ENCODE assay signal across 8 cellular contexts in the genomic region with DNA sequence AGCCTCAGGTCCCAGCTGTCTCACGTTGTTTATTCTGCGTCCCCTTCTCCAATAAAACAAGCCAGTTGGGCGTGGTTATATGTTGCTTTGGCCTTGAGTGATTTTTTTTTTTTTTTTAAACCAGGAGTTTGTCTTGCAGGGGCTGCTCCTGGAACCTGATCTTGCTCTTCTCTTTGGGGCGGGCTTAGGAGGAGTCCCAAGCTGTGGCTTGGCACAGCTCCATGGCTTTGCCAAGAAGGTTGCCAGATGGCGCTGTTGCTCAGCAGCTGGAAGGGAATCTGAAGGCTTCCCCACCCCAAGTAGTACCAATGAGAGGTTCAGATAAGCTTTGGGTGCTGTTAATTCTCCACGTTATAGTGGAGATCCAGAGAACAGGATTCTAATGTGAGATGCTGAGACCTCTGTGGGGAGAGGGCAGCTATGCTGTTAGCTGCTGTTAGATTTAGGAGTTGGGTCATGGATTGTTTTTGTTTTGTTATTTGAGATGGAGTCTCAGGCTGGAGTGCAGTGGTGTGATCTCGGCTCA. TPM values are rescaled to one million over a fixed set of nuclear protein-coding genes. Genes with fewer than 3 reads are reported as not detected.
DNase-seq lines count a peak whose midpoint lies in the region; ATAC-seq and TF ChIP-seq lines count a peak whose summit lies in the region.

No MANE protein-coding gene starts in this region.

- no peak overlapping the region for H3K27ac ChIP-seq in aorta (ENCODE audit: low read depth in 1 of 2, low read length in 2 of 2)

- intact Hi-C loops in posterior cingulate gyrus (cut with DNase I): no loop called here
- intact Hi-C loops in aorta (cut with DNase I): loop anchor here (2.0 to 5.0 kb wide), 2 partner anchors 96 to 98 kb away; partner anchors contain the start of gene CATSPERZ (in 2 of the 2)

- no peak for TF ChIP-seq CTCF in glutamatergic neuron (IDR thresholded peaks at IDR 0.05; ENCODE audit: partially characterized antibody, unreplicated experiment)

- H3K36me3 Mint-ChIP-seq in activated naive CD4-positive, alpha-beta T cell treated with anti-CD3 and anti-CD28 coated beads, Interleukin-2, amount 50 U/mL, for 72 hours: peaks cover 49 to 52% of the 10 kb centered on the region in 2 donors
- no peaks in the 10 kb centered on the region for H3K36me3 Mint-ChIP-seq in glutamatergic neuron (ENCODE audit: unreplicated experiment)

- no peak overlapping the region for H3K4me3 ChIP-seq in aorta (ENCODE audit: low read length in 2 of 2)

- peaks cover 5% of the 10 kb centered on the region for H3K27me3 Mint-ChIP-seq in glutamatergic neuron (ENCODE audit: unreplicated experiment)

- H3K4me1 ChIP-seq in aorta (ENCODE audit: control insufficient read depth in 1 of 2, insufficient read depth in 2 of 2, low read length in 2 of 2): no peaks in the 10 kb centered on the region

- H3K27ac Mint-ChIP-seq in activated naive CD4-positive, alpha-beta T cell treated with anti-CD3 and anti-CD28 coated beads, Interleukin-2, amount 50 U/mL, for 72 hours: peak overlapping the region; percentile 69 to 92
- peak overlapping the region; percentile 80 for H3K27ac Mint-ChIP-seq in glutamatergic neuron (ENCODE audit: unreplicated experiment)

- in situ Hi-C loops in G401 (cut with HindIII; ENCODE audit: low sequenced_read_pairs): loop anchor here (10.0 kb wide), 1 partner anchor 70 kb away; no protein-coding TSS in a partner anchor

- WGBS in aorta, 2 donors: 35 to 37% methylated on average over 7 of the region's 7 CpGs

- no peaks in the 10 kb centered on the region for H3K27me3 ChIP-seq in aorta (ENCODE audit: control insufficient read depth in 1 of 2, insufficient read depth in 2 of 2, low read length in 1 of 2)

- peak overlapping the region; percentile 28 for H3K4me3 Mint-ChIP-seq in glutamatergic neuron (ENCODE audit: unreplicated experiment)

- H3K36me3 ChIP-seq in aorta (ENCODE audit: control insufficient read depth in 1 of 2, insufficient read depth in 2 of 2, low read length in 1 of 2): peaks cover 4 to 8% of the 10 kb centered on the region in 2 donors

- no peaks in the 10 kb centered on the region for H3K9me3 Mint-ChIP-seq in activated naive CD4-positive, alpha-beta T cell treated with anti-CD3 and anti-CD28 coated beads, Interleukin-2, amount 50 U/mL, for 72 hours
- peaks cover 4% of the 10 kb centered on the region for H3K9me3 Mint-ChIP-seq in glutamatergic neuron (ENCODE audit: unreplicated experiment)

- DNase-seq in G401 (ENCODE audit: low spot score): peak; percentile 86
- DNase-seq in NCI-H1436 (lab: John Stamatoyannopoulos, UW): peak; percentile 78
- peak; percentile 68 for DNase-seq in SKM-1 (lab: John Stamatoyannopoulos, UW; ENCODE audit: unreplicated experiment)
- peak in 1 of 2 donors; percentile 75 for DNase-seq in activated naive CD4-positive, alpha-beta T cell treated with anti-CD3 and anti-CD28 coated beads, Interleukin-2, amount 50 U/mL, for 72 hours (ENCODE audit: low spot score in 2 of 2)
- peak; percentile 74 for DNase-seq in glutamatergic neuron
- DNase-seq in posterior cingulate gyrus: peak; percentile 63 to 98 (median 86)
- DNase-seq in aorta: peak; percentile 92 to 94

- no peaks in the 10 kb centered on the region for H3K9me3 ChIP-seq in aorta (ENCODE audit: control insufficient read depth, low read length)

- H3K4me1 Mint-ChIP-seq in glutamatergic neuron (ENCODE audit: low read depth, unreplicated experiment): peaks cover 10% of the 10 kb centered on the region

- peak in 1 of 2 donors; percentile 27 for ATAC-seq in activated naive CD4-positive, alpha-beta T cell treated with anti-CD3 and anti-CD28 coated beads, Interleukin-2, amount 50 U/mL, for 72 hours
- ATAC-seq in aorta (ENCODE audit: low FRiP score): peak; percentile 74
- no peak for ATAC-seq in HG02973 (IDR thresholded peaks at IDR 0.05; ENCODE audit: unreplicated experiment)

RNA-seq across cellular contexts. Expression of gene FERMT3, which starts 2.0 kb away (rescaled TPM):
- total RNA-seq in G401 (2014; rRNA removed; shearing (Covaris generic)): 5.9 TPM in 1 of 2 replicates, not detected in the other
- total RNA-seq in activated naive CD4-positive, alpha-beta T cell treated with anti-CD3 and anti-CD28 coated beads, Interleukin-2, amount 50 U/mL, for 72 hours: 100 to 1,000 TPM; 142 to 193 TPM
- total RNA-seq in glutamatergic neuron (ENCODE audit: unreplicated experiment): 2.0 TPM
- total RNA-seq in aorta: 10 to 100 TPM; 35.6 to 42.6 TPM
- 10 to 100 TPM; 22.2 to 38.1 TPM for polyA plus RNA-seq in aorta

RNA-seq across cellular contexts. Expression of gene STIP1, which starts 18.6 kb away (rescaled TPM):
- 241 and 363 TPM in 2 replicates for total RNA-seq in G401 (2014; rRNA removed; shearing (Covaris generic))
- 100 to 1,000 TPM; 328 to 366 TPM for total RNA-seq in activated naive CD4-positive, alpha-beta T cell treated with anti-CD3 and anti-CD28 coated beads, Interleukin-2, amount 50 U/mL, for 72 hours
- total RNA-seq in glutamatergic neuron (ENCODE audit: unreplicated experiment): 160 TPM
- 100 to 1,000 TPM in 1 of 2 donors, 10 to 100 TPM in 1; 67.9 to 111 TPM for total RNA-seq in aorta
- polyA plus RNA-seq in aorta: 10 to 100 TPM; 31.0 to 40.4 TPM

RNA-seq across cellular contexts. Expression of gene TRPT1, which starts 21.5 kb away (rescaled TPM):
- total RNA-seq in G401 (2014; rRNA removed; shearing (Covaris generic)): 28.9 and 46.2 TPM in 2 replicates
- total RNA-seq in activated naive CD4-positive, alpha-beta T cell treated with anti-CD3 and anti-CD28 coated beads, Interleukin-2, amount 50 U/mL, for 72 hours: 10 to 100 TPM; 31.2 to 36.5 TPM
- total RNA-seq in glutamatergic neuron (ENCODE audit: unreplicated experiment) (39.0 TPM), aorta (10 to 100 TPM; 24.5 to 24.8 TPM)
- 10 to 100 TPM; 34.3 to 95.3 TPM for polyA plus RNA-seq in aorta

RNA-seq across cellular contexts. Expression of gene NUDT22, which starts 21.5 kb away (rescaled TPM):
- 33.3 and 34.2 TPM in 2 replicates for total RNA-seq in G401 (2014; rRNA removed; shearing (Covaris generic))
- 10 to 100 TPM; 87.4 to 88.8 TPM for total RNA-seq in activated naive CD4-positive, alpha-beta T cell treated with anti-CD3 and anti-CD28 coated beads, Interleukin-2, amount 50 U/mL, for 72 hours
- 37.0 TPM for total RNA-seq in glutamatergic neuron (ENCODE audit: unreplicated experiment)
- 10 to 100 TPM; 36.7 to 46.9 TPM for total RNA-seq in aorta
- 10 to 100 TPM; 42.1 to 98.8 TPM for polyA plus RNA-seq in aorta

RNA-seq across cellular contexts. Expression of gene DNAJC4, which starts 25.8 kb away (rescaled TPM):
- 10.3 and 24.1 TPM in 2 replicates for total RNA-seq in G401 (2014; rRNA removed; shearing (Covaris generic))
- total RNA-seq in activated naive CD4-positive, alpha-beta T cell treated with anti-CD3 and anti-CD28 coated beads, Interleukin-2, amount 50 U/mL, for 72 hours: 10 to 100 TPM; 26.7 to 48.7 TPM
- total RNA-seq in glutamatergic neuron (ENCODE audit: unreplicated experiment): 30.5 TPM
- 10 to 100 TPM; 15.0 to 27.4 TPM for total RNA-seq in aorta
- polyA plus RNA-seq in aorta: 10 to 100 TPM; 26.2 to 97.9 TPM
